In genomic region chr2:46956981-46957531, GRCh38 we compare ENCODE assay signal across 14 cellular contexts.
"Had no signal": no experiment of that assay in that cellular context is flagged by ENCODE, and none has a peak within 500 bp of the region (broad histone marks: within the 10 kb centered on the region; RNA-seq: fewer than 3 reads in every experiment).

No MANE protein-coding gene starts in this region.

- H3K9me3 ChIP-seq: adrenal gland, tibial nerve had no signal

- H3K4me1 Mint-ChIP-seq: activated naive CD4-positive, alpha-beta T cell treated with anti-CD3 and anti-CD28 coated beads, Interleukin-2, amount 10 ng/mL, durations not matched to agents 7 days and 5 days had no signal

- H3K4me3 ChIP-seq: adrenal gland, tibial nerve had no signal

- H3K36me3 Mint-ChIP-seq: natural killer cell treated with Interleukin-12 subunit alpha and Interleukin-12 subunit beta and Interleukin-15 and Interleukin-18, amount 100 ng/mL, for 72 hours had no signal

- ATAC-seq: activated CD8-positive, alpha-beta T cell treated with anti-CD3 and anti-CD28 coated beads, Interleukin-2, amount 10 ng/mL, durations not matched to agents 7 days and 5 days; natural killer cell treated with Interleukin-12 subunit alpha and Interleukin-12 subunit beta and Interleukin-15 and Interleukin-18, amount 100 ng/mL, for 72 hours had no signal

- H3K9me3 Mint-ChIP-seq: activated naive CD4-positive, alpha-beta T cell treated with anti-CD3 and anti-CD28 coated beads, Interleukin-2, amount 10 ng/mL, durations not matched to agents 7 days and 5 days; activated T-helper 2 cell treated with anti-CD3 and anti-CD28 coated beads, Interferon-gamma antibody, Interleukin-2, Interleukin-4, amounts not matched to agents 10 μg/mL and 5 μg/mL and 100 μg/mL, durations not matched to agents 14 hours and 24 hours and 36 hours; memory B cell; natural killer cell treated with Interleukin-12 subunit alpha and Interleukin-12 subunit beta and Interleukin-15 and Interleukin-18, amount 100 ng/mL, for 72 hours had no signal

- H3K27ac Mint-ChIP-seq: activated CD8-positive, alpha-beta T cell treated with anti-CD3 and anti-CD28 coated beads, Interleukin-2, amount 10 ng/mL, durations not matched to agents 7 days and 5 days; activated naive CD4-positive, alpha-beta T cell treated with anti-CD3 and anti-CD28 coated beads, Interleukin-2, amount 10 ng/mL, durations not matched to agents 7 days and 5 days; activated T-helper 2 cell treated with anti-CD3 and anti-CD28 coated beads, Interferon-gamma antibody, Interleukin-2, Interleukin-4, amounts not matched to agents 10 μg/mL and 5 μg/mL and 100 μg/mL, durations not matched to agents 14 hours and 24 hours and 36 hours; memory B cell; natural killer cell treated with Interleukin-12 subunit alpha and Interleukin-12 subunit beta and Interleukin-15 and Interleukin-18, amount 100 ng/mL, for 72 hours had no signal

- H3K4me3 Mint-ChIP-seq: activated CD8-positive, alpha-beta T cell treated with anti-CD3 and anti-CD28 coated beads, Interleukin-2, amount 10 ng/mL, durations not matched to agents 7 days and 5 days; activated naive CD4-positive, alpha-beta T cell treated with anti-CD3 and anti-CD28 coated beads, Interleukin-2, amount 10 ng/mL, durations not matched to agents 7 days and 5 days; memory B cell; natural killer cell treated with Interleukin-12 subunit alpha and Interleukin-12 subunit beta and Interleukin-15 and Interleukin-18, amount 100 ng/mL, for 72 hours had no signal

- H3K27ac ChIP-seq: brain microvascular endothelial cell had no signal

- DNase-seq: activated CD4-positive, alpha-beta T cell treated with anti-CD3 and anti-CD28 coated beads for 4 hours; activated CD8-positive, alpha-beta T cell treated with anti-CD3 and anti-CD28 coated beads, Interleukin-2, amount 10 ng/mL, durations not matched to agents 7 days and 5 days; activated naive CD4-positive, alpha-beta T cell treated with anti-CD3 and anti-CD28 coated beads, Interleukin-2, amount 10 ng/mL, durations not matched to agents 7 days and 5 days; brain microvascular endothelial cell; dermis blood vessel endothelial cell; erythroblast; hippocampal formation; stimulated activated CD4-positive, alpha-beta T cell treated with anti-CD3 and anti-CD28 coated beads, Interleukin-15, amount 100 ng/mL, for 24 hours; stimulated activated CD4-positive, alpha-beta T cell treated with anti-CD3 and anti-CD28 coated beads, Interleukin-4, amount 100 ng/mL, for 4 hours had no signal
